ENCODE assay signal across 8 cellular contexts in genomic region chr2:216694826-216695217, GRCh38. TPM values are rescaled to one million over a fixed set of nuclear protein-coding genes. Genes with fewer than 3 reads are reported as not detected.
DNase-seq lines count a peak whose midpoint lies in the region; ATAC-seq, FAIRE-seq and TF ChIP-seq lines count a peak whose summit lies in the region.

No MANE protein-coding gene starts in this region.

- 3% methylated on average over 10 of the region's 10 CpGs for WGBS in right cardiac atrium

- ATAC-seq in right cardiac atrium, result no peak

- no peaks in the 10 kb centered on the region for H3K9me3 ChIP-seq in right cardiac atrium (ENCODE audit: control insufficient read depth, low read length)

- DNase-seq in G401 (ENCODE audit: low spot score), result peak; percentile 50
- no peak for DNase-seq in right cardiac atrium
- no peak for DNase-seq in retinal pigment epithelial cell (ENCODE audit: low read depth)
- no peak for DNase-seq in GM19239 (ENCODE audit: insufficient read length, low spot score)
- no peak for DNase-seq in NCI-H2029 (lab: John Stamatoyannopoulos, UW)
- DNase-seq in NCI-H128 (lab: John Stamatoyannopoulos, UW; ENCODE audit: unreplicated experiment), result no peak
- DNase-seq in KG1 (lab: John Stamatoyannopoulos, UW), result no peak

- H3K4me3 ChIP-seq in right cardiac atrium (ENCODE audit: low read length) (peak overlapping the region; percentile 33), retinal pigment epithelial cell (ENCODE audit: low read length) (peak overlapping the region; percentile 80)

- FAIRE-seq in GM19239 (lab: Jason Lieb, UNC), result no peak

- H3K4me1 ChIP-seq in right cardiac atrium (ENCODE audit: control insufficient read depth, insufficient read depth, low read length), result peaks cover 3% of the 10 kb centered on the region

- intact Hi-C loops in right cardiac atrium (cut with DNase I), result loop anchor here (5.0 to 10.0 kb wide), 12 partner anchors 77 to 1020 kb away; no protein-coding TSS in a partner anchor

- peak overlapping the region; percentile 47; the same call in 1 of the 2 replicates for H3K27ac ChIP-seq in VCaP
- H3K27ac ChIP-seq in right cardiac atrium (ENCODE audit: low read length), result peak overlapping the region; percentile 48

- TF ChIP-seq CTCF in VCaP (conservative IDR thresholded peaks at IDR 0.05) (no peak), retinal pigment epithelial cell (conservative IDR thresholded peaks at IDR 0.05; ENCODE audit: low read depth, low read length) (no peak)

- no peaks in the 10 kb centered on the region for H3K27me3 ChIP-seq in right cardiac atrium (ENCODE audit: control insufficient read depth, insufficient read depth)

- in situ Hi-C loops in G401 (cut with HindIII; ENCODE audit: low sequenced_read_pairs), result loop anchor here (25.0 kb wide), 1 partner anchor 817 kb away; no protein-coding TSS in a partner anchor

RNA-seq across cellular contexts. Expression of gene IGFBP5, which starts 0.5 kb away (rescaled TPM):
- 0.24 TPM in 1 of 2 replicates, not detected in the other for total RNA-seq in G401 (2014; rRNA removed; shearing (Covaris generic))
- 100 to 1,000 TPM; 170 to 409 (median 309) TPM for total RNA-seq in right cardiac atrium
- polyA plus RNA-seq in right cardiac atrium, result 162 TPM

Comparison
In these comparisons a context has a peak if more than half of its experiments do, and no peak if none do; other contexts are left out.
1. RNA of gene IGFBP5, which starts 0.5 kb away (total RNA-seq): 170 to 409 TPM in right cardiac atrium; 0.24 TPM in G401; every median in the first group is over 100 times any median in the second.